Comparison of ENCODE assay signal across 2 cellular contexts in the genomic region with DNA sequence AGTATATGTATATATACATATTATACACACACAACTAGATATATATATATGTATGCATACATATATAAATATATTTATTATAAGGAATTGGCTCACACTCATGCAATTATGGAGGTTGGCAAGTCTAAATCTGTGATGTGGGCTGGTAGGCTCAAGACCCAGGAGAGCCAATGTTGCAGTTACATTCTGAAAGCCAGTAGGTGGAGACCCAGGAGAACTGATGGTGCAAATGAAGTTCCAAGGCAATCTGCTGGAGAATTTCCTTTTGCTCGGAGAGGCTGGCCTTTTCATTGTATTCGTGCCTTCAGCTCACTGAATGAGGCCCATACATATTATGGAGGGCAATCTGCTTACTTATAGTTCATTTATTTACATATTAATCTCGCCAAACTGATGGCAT.
TF ChIP-seq lines count a peak whose summit lies in the region.

No MANE protein-coding gene starts in this region.

TF ChIP-seq in IMR-90, 13 proteins besides CTCF, POLR2A, EP300 and RAD21:
- TF ChIP-seq CHD1 (IDR thresholded peaks at IDR 0.05; ENCODE audit: low read depth, low read length) (no peak), MAFK (IDR thresholded peaks at IDR 0.05; ENCODE audit: low read depth, low read length) (no peak), SMC3 (IDR thresholded peaks at IDR 0.05; ENCODE audit: low read depth, low read length) (no peak), FOS (IDR thresholded peaks at IDR 0.05; ENCODE audit: low read depth, low read length) (no peak), BHLHE40 (IDR thresholded peaks at IDR 0.05; ENCODE audit: low read depth, low read length) (no peak), RFX5 (IDR thresholded peaks at IDR 0.05; ENCODE audit: low read depth, low read length) (no peak), MAZ (IDR thresholded peaks at IDR 0.05; ENCODE audit: borderline replicate concordance, low read depth, low read length) (no peak), CEBPB (IDR thresholded peaks at IDR 0.05; ENCODE audit: low read depth, low read length) (no peak), MXI1 (IDR thresholded peaks at IDR 0.05; ENCODE audit: borderline replicate concordance, low read depth, low read length) (no peak), NFE2L2 (IDR thresholded peaks at IDR 0.05; ENCODE audit: low read depth, low read length) (no peak), RCOR1 (IDR thresholded peaks at IDR 0.05; ENCODE audit: insufficient replicate concordance, low read length) (no peak)
- TF ChIP-seq, protein P1, sequence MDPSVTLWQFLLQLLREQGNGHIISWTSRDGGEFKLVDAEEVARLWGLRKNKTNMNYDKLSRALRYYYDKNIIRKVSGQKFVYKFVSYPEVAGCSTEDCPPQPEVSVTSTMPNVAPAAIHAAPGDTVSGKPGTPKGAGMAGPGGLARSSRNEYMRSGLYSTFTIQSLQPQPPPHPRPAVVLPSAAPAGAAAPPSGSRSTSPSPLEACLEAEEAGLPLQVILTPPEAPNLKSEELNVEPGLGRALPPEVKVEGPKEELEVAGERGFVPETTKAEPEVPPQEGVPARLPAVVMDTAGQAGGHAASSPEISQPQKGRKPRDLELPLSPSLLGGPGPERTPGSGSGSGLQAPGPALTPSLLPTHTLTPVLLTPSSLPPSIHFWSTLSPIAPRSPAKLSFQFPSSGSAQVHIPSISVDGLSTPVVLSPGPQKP (IDR thresholded peaks at IDR 0.05; ENCODE audit: borderline replicate concordance, low read depth, low read length), result no peak
- TF ChIP-seq, protein P2, sequence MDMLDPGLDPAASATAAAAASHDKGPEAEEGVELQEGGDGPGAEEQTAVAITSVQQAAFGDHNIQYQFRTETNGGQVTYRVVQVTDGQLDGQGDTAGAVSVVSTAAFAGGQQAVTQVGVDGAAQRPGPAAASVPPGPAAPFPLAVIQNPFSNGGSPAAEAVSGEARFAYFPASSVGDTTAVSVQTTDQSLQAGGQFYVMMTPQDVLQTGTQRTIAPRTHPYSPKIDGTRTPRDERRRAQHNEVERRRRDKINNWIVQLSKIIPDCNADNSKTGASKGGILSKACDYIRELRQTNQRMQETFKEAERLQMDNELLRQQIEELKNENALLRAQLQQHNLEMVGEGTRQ (IDR thresholded peaks at IDR 0.05; ENCODE audit: low read depth, low read length), result no peak

TF ChIP-seq in WTC11, 78 proteins besides CTCF, POLR2A, EP300 and RAD21:
- TF ChIP-seq, protein P3, sequence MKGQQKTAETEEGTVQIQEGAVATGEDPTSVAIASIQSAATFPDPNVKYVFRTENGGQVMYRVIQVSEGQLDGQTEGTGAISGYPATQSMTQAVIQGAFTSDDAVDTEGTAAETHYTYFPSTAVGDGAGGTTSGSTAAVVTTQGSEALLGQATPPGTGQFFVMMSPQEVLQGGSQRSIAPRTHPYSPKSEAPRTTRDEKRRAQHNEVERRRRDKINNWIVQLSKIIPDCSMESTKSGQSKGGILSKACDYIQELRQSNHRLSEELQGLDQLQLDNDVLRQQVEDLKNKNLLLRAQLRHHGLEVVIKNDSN (CRISPR knock-in tag; IDR thresholded peaks at IDR 0.05), result no peak
- TF ChIP-seq SMAD4 (CRISPR knock-in tag; IDR thresholded peaks at IDR 0.05) (no peak), ZNF317 (CRISPR knock-in tag; IDR thresholded peaks at IDR 0.05; ENCODE audit: borderline replicate concordance, low read depth) (no peak), ZNF232 (CRISPR knock-in tag; IDR thresholded peaks at IDR 0.05) (no peak), HMGA2 (CRISPR knock-in tag; IDR thresholded peaks at IDR 0.05) (no peak)
- TF ChIP-seq, protein P4, sequence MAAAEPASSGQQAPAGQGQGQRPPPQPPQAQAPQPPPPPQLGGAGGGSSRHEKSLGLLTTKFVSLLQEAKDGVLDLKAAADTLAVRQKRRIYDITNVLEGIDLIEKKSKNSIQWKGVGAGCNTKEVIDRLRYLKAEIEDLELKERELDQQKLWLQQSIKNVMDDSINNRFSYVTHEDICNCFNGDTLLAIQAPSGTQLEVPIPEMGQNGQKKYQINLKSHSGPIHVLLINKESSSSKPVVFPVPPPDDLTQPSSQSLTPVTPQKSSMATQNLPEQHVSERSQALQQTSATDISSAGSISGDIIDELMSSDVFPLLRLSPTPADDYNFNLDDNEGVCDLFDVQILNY (CRISPR knock-in tag; IDR thresholded peaks at IDR 0.05), result no peak
- TF ChIP-seq, protein P5, sequence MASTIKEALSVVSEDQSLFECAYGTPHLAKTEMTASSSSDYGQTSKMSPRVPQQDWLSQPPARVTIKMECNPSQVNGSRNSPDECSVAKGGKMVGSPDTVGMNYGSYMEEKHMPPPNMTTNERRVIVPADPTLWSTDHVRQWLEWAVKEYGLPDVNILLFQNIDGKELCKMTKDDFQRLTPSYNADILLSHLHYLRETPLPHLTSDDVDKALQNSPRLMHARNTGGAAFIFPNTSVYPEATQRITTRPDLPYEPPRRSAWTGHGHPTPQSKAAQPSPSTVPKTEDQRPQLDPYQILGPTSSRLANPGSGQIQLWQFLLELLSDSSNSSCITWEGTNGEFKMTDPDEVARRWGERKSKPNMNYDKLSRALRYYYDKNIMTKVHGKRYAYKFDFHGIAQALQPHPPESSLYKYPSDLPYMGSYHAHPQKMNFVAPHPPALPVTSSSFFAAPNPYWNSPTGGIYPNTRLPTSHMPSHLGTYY (CRISPR knock-in tag; IDR thresholded peaks at IDR 0.05), result no peak
- TF ChIP-seq, protein P6, sequence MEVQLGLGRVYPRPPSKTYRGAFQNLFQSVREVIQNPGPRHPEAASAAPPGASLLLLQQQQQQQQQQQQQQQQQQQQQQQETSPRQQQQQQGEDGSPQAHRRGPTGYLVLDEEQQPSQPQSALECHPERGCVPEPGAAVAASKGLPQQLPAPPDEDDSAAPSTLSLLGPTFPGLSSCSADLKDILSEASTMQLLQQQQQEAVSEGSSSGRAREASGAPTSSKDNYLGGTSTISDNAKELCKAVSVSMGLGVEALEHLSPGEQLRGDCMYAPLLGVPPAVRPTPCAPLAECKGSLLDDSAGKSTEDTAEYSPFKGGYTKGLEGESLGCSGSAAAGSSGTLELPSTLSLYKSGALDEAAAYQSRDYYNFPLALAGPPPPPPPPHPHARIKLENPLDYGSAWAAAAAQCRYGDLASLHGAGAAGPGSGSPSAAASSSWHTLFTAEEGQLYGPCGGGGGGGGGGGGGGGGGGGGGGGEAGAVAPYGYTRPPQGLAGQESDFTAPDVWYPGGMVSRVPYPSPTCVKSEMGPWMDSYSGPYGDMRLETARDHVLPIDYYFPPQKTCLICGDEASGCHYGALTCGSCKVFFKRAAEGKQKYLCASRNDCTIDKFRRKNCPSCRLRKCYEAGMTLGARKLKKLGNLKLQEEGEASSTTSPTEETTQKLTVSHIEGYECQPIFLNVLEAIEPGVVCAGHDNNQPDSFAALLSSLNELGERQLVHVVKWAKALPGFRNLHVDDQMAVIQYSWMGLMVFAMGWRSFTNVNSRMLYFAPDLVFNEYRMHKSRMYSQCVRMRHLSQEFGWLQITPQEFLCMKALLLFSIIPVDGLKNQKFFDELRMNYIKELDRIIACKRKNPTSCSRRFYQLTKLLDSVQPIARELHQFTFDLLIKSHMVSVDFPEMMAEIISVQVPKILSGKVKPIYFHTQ (CRISPR knock-in tag; IDR thresholded peaks at IDR 0.05), result no peak
- TF ChIP-seq, protein P7, sequence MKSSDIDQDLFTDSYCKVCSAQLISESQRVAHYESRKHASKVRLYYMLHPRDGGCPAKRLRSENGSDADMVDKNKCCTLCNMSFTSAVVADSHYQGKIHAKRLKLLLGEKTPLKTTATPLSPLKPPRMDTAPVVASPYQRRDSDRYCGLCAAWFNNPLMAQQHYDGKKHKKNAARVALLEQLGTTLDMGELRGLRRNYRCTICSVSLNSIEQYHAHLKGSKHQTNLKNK (CRISPR knock-in tag; IDR thresholded peaks at IDR 0.05), result no peak
